1 cellular context compared by ENCODE assay signal in the genomic region with DNA sequence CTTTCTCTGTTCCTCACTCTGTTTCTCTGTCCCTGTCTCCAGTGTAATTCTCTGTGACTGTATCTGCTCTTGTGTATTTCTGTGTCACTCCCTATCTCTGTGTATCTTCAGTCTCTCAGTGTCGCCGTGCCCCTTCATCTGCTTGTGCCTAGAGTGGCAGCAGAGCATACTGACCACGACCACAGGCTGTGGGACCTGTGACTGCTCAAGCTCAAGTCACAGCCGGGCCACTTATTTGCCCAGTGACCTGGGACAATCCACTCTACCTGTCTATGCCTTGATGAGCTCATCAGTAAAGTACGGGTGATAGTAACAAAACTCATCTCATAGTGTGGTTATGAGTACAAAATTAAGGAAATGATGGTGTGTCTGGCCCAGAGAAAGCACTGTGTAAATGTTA.
TF ChIP-seq lines count a peak whose summit lies in the region.

No MANE protein-coding gene starts in this region.

TF ChIP-seq in HEK293, 187 proteins besides CTCF, POLR2A, EP300 and RAD21 (continued from another document):
- no peak for TF ChIP-seq ZNF768 (tag by site-specific recombination; IDR thresholded peaks at IDR 0.05)
- TF ChIP-seq GLI2 (tag by site-specific recombination; IDR thresholded peaks at IDR 0.05; ENCODE audit: borderline replicate concordance, low read depth): no peak
- TF ChIP-seq ZBTB17 (tag by site-specific recombination; IDR thresholded peaks at IDR 0.05): 0 out of 2 replicates have a peak, but pooled peaks have one; percentile 30
- no peak for TF ChIP-seq ZNF624 (tag by site-specific recombination; IDR thresholded peaks at IDR 0.05)
- no peak for TF ChIP-seq HOXC10 (CRISPR knock-in tag; IDR thresholded peaks at IDR 0.05)
- TF ChIP-seq ZXDB (tag by site-specific recombination; IDR thresholded peaks at IDR 0.05): no peak
- no peak for TF ChIP-seq ZNF707 (tag by site-specific recombination; IDR thresholded peaks at IDR 0.05)
- TF ChIP-seq KLF8 (tag by site-specific recombination; IDR thresholded peaks at IDR 0.05): no peak
- TF ChIP-seq ZNF366 (tag by site-specific recombination; conservative IDR thresholded peaks at IDR 0.05): peak; percentile 37; the same call in 1 of the 2 replicates
- no peak for TF ChIP-seq ZNF510 (tag by site-specific recombination; IDR thresholded peaks at IDR 0.05; ENCODE audit: insufficient replicate concordance)
- TF ChIP-seq ZNF76 (tag by site-specific recombination; IDR thresholded peaks at IDR 0.05; ENCODE audit: borderline replicate concordance, low read depth): no peak
- TF ChIP-seq ZNF670 (tag by site-specific recombination; IDR thresholded peaks at IDR 0.05; ENCODE audit: low read depth): no peak
- 0 out of 2 replicates have a peak, but pooled peaks have one; percentile 9 for TF ChIP-seq ZNF248 (tag by site-specific recombination; IDR thresholded peaks at IDR 0.05)
- no peak for TF ChIP-seq ZNF544 (tag by site-specific recombination; IDR thresholded peaks at IDR 0.05)
- TF ChIP-seq ZNF202 (tag by site-specific recombination; IDR thresholded peaks at IDR 0.05; ENCODE audit: borderline replicate concordance): no peak
- no peak for TF ChIP-seq ZNF610 (tag by site-specific recombination; IDR thresholded peaks at IDR 0.05; ENCODE audit: borderline replicate concordance)
- TF ChIP-seq, protein P1, sequence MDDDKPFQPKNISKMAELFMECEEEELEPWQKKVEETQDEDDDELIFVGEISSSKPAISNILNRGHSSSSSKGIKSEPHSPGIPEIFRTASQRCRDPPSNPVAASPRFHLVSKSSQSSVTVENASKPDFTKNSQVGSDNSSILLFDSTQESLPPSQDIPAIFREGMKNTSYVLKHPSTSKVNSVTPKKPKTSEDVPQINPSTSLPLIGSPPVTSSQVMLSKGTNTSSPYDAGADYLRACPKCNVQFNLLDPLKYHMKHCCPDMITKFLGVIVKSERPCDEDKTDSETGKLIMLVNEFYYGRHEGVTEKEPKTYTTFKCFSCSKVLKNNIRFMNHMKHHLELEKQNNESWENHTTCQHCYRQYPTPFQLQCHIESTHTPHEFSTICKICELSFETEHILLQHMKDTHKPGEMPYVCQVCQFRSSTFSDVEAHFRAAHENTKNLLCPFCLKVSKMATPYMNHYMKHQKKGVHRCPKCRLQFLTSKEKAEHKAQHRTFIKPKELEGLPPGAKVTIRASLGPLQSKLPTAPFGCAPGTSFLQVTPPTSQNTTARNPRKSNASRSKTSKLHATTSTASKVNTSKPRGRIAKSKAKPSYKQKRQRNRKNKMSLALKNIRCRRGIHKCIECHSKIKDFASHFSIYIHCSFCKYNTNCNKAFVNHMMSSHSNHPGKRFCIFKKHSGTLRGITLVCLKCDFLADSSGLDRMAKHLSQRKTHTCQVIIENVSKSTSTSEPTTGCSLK (tag by site-specific recombination; IDR thresholded peaks at IDR 0.05): no peak
